ENCODE assay signal across 23 cellular contexts in the genomic region with DNA sequence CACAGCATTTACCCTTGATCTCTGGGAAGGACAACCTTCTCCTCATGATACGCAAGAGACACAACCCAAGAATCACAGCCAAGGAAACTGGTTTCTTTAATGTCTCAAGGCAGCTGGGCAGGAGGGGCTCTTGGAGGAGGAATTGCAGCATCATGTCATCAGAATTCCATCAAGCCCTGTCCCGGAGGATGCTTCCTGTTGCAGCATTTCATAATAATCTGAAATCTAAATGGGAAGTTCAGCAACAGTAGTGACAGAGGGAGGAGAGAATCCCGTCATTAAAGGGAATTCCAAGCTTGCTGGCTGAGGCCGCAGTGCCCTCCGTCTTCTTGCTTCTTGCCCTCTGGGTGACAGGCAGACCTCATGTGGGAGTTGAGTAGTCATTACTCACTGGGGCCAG.
DNase-seq lines count a peak whose midpoint lies in the region; ATAC-seq and TF ChIP-seq lines count a peak whose summit lies in the region.
"Had no signal": no experiment of that assay in that cellular context is flagged by ENCODE, and none has a peak within 500 bp of the region (broad histone marks: within the 10 kb centered on the region; RNA-seq: fewer than 3 reads in every experiment).

No MANE protein-coding gene starts in this region.

- H3K27me3 ChIP-seq in right atrium auricular region (no peaks in the 10 kb centered on the region), gastrocnemius medialis (no peaks in the 10 kb centered on the region)
- H3K27me3 ChIP-seq: cardiac muscle cell had no signal

- no peak overlapping the region for H3K4me3 ChIP-seq in epithelial cell of esophagus (ENCODE audit: low read length)
- no peak overlapping the region for H3K4me3 ChIP-seq in right atrium auricular region
- H3K4me3 ChIP-seq in gastrocnemius medialis, result no peak overlapping the region
- H3K4me3 ChIP-seq: cardiac muscle cell, GM12878, upper lobe of right lung had no signal

- DNase-seq in EH (ENCODE audit: low read depth) (peak; percentile 29), epithelial cell of esophagus (ENCODE audit: low read depth) (peak; percentile 28), right atrium auricular region (ENCODE audit: low spot score) (peak; percentile 73), gastrocnemius medialis (peak; percentile 26 to 48), H4 (ENCODE audit: low spot score) (no peak)
- no peak for DNase-seq in activated CD8-positive, alpha-beta memory T cell treated with anti-CD3 and anti-CD28 coated beads, Interleukin-2, amount 50 U/mL, for 4 hours
- DNase-seq in activated CD4-positive, CD25-positive, alpha-beta regulatory T cell treated with anti-CD3 and anti-CD28 coated beads, Interleukin-2, amount 50 U/mL, for 72 hours, result no peak
- DNase-seq: activated B cell treated with CpG ODN at 0.5 μM for 24 hours; activated CD4-positive, alpha-beta T cell treated with anti-CD3 and anti-CD28 coated beads, Interleukin-2, amount 50 U/mL, for 48 hours; activated effector memory CD4-positive, alpha-beta T cell treated with anti-CD3 and anti-CD28 coated beads, Interleukin-2, amount 50 U/mL, for 16 hours; CD4-positive, CD25-positive, alpha-beta regulatory T cell; DMS153; foreskin melanocyte; KG1; mammary epithelial cell; NCI-H1694; NCI-H2171 treated with DMSO at 0.1 percent for 48 hours; NCI-H526; occipital lobe; upper lobe of right lung had no signal

- H3K9me3 ChIP-seq in right atrium auricular region, result no peaks in the 10 kb centered on the region
- no peaks in the 10 kb centered on the region for H3K9me3 ChIP-seq in gastrocnemius medialis
- H3K9me3 ChIP-seq: upper lobe of right lung had no signal

- no peak for TF ChIP-seq POLR2A in gastrocnemius medialis (IDR thresholded peaks at IDR 0.05)

- in situ Hi-C loops in gastrocnemius medialis (cut with MboI; ENCODE audit: low sequenced_read_pairs in 4 of 4), result no loop called here

- H3K36me3 ChIP-seq in right atrium auricular region, result no peaks in the 10 kb centered on the region
- no peaks in the 10 kb centered on the region for H3K36me3 ChIP-seq in gastrocnemius medialis
- H3K36me3 ChIP-seq: cardiac muscle cell, upper lobe of right lung had no signal

- H3K4me1 ChIP-seq in right atrium auricular region (no peaks in the 10 kb centered on the region), gastrocnemius medialis (no peaks in the 10 kb centered on the region)
- H3K4me1 ChIP-seq: upper lobe of right lung had no signal

- TF ChIP-seq CTCF in epithelial cell of esophagus (IDR thresholded peaks at IDR 0.05; ENCODE audit: insufficient read depth, low read depth, low read length, missing control alignments) (no peak), right atrium auricular region (IDR thresholded peaks at IDR 0.05) (no peak), gastrocnemius medialis (IDR thresholded peaks at IDR 0.05 in 4 of 5, conservative IDR thresholded peaks at IDR 0.05 in 1 of 5) (no peak)

- ATAC-seq in gastrocnemius medialis, result peak; percentile 64 to 72
- ATAC-seq: GM12878, upper lobe of right lung had no signal

- intact Hi-C loops in gastrocnemius medialis (cut with DNase I; ENCODE audit: low total_unique reads), result no loop called here

- H3K27ac ChIP-seq in right atrium auricular region (no peak overlapping the region), gastrocnemius medialis (no peak overlapping the region)
- H3K27ac ChIP-seq: cardiac muscle cell, RWPE1, upper lobe of right lung had no signal

Comparison
In these comparisons a context has a peak if more than half of its experiments do, and no peak if none do; other contexts are left out.
1. DNase-seq: peak in EH (single experiment), epithelial cell of esophagus (single experiment), right atrium auricular region (single experiment) and gastrocnemius medialis (2 of 2); none in H4 (single experiment), activated CD8-positive, alpha-beta memory T cell treated with anti-CD3 and anti-CD28 coated beads, Interleukin-2, amount 50 U/mL, for 4 hours (single experiment) and activated CD4-positive, CD25-positive, alpha-beta regulatory T cell treated with anti-CD3 and anti-CD28 coated beads, Interleukin-2, amount 50 U/mL, for 72 hours (single experiment).